1 cellular context compared by ENCODE assay signal in the genomic region with DNA sequence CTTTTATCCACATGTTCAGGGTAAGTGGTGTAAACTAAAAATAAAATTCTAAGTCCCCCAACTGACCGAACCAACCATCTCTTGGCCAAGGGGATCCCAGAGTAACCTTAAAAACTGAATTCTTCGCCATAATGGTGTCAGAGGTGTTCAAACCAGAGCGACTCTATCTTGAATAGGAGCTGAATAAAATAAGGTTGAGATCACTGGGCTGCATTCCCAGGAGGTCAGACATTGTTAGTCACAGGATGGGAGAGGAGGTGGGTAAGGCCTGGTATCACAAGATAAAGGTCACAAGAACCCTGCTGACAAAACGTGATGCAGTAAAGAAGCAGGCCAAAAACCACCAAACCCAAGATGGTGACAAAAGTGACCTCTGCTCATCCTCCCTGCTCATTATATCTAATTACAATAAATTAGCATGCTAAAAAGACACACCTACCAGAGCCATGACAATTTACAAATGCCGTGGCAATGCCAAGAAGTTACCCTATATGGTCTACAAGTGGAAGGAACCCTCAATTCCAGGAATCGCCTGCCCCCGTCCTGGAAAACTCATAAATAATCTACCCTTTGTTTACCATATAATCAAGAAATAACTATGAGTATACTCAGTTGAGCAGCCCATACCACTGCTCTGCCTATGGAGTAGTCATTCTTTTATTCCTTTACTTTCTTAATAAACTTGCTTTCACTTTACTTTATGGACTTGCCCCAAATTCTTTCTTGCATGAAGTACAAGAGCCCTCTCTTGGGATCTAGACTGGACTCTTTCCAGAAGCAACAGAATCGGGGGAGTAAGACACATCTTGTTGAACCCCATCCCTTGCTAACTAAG.
TF ChIP-seq lines count a peak whose summit lies in the region.

No MANE protein-coding gene starts in this region.

TF ChIP-seq in K562, 482 proteins besides CTCF, POLR2A, EP300 and RAD21 (continued from another document):
- peak; percentile 75 for TF ChIP-seq KLF16 (IDR thresholded peaks at IDR 0.05)
- peak; percentile 83 for TF ChIP-seq NFRKB (IDR thresholded peaks at IDR 0.05; ENCODE audit: low read depth)
- TF ChIP-seq CHD4 (IDR thresholded peaks at IDR 0.05; ENCODE audit: insufficient read depth, insufficient replicate concordance, low read depth, low read length, poor library complexity, severe bottlenecking) = no peak
- peak; percentile 49; the same call in 1 of the 2 replicates for TF ChIP-seq ZNF707 (CRISPR knock-in tag; conservative IDR thresholded peaks at IDR 0.05)
- peak; percentile 87 for TF ChIP-seq POLR2AphosphoS5 (IDR thresholded peaks at IDR 0.05; ENCODE audit: control insufficient read depth, insufficient read depth, low read depth, low read length)
- TF ChIP-seq, protein P1, sequence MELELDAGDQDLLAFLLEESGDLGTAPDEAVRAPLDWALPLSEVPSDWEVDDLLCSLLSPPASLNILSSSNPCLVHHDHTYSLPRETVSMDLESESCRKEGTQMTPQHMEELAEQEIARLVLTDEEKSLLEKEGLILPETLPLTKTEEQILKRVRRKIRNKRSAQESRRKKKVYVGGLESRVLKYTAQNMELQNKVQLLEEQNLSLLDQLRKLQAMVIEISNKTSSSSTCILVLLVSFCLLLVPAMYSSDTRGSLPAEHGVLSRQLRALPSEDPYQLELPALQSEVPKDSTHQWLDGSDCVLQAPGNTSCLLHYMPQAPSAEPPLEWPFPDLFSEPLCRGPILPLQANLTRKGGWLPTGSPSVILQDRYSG (tag; conservative IDR thresholded peaks at IDR 0.05; ENCODE audit: low read depth) = peak; percentile 95
- TF ChIP-seq BACH1 (tag; IDR thresholded peaks at IDR 0.05) = peak; percentile 79
- TF ChIP-seq HDAC2 (IDR thresholded peaks at IDR 0.05) = peak; percentile 23; the same call in 1 of the 2 replicates
- TF ChIP-seq SETDB1 (IDR thresholded peaks at IDR 0.05; ENCODE audit: low read length) = no peak
- TF ChIP-seq MTA1 (IDR thresholded peaks at IDR 0.05; ENCODE audit: borderline replicate concordance) = no peak
- TF ChIP-seq GATAD2B (IDR thresholded peaks at IDR 0.05; ENCODE audit: borderline replicate concordance) = 0 out of 2 replicates have a peak, but pooled peaks have one; percentile 14
